ENCODE assay signal across 28 cellular contexts in genomic region chr3:138465451-138465850, GRCh38. TPM values are rescaled to one million over a fixed set of nuclear protein-coding genes. Genes with fewer than 3 reads are reported as not detected.
"Had no signal": no experiment of that assay in that cellular context is flagged by ENCODE, and none has a peak within 500 bp of the region (broad histone marks: within the 10 kb centered on the region; RNA-seq: fewer than 3 reads in every experiment).

No MANE protein-coding gene starts in this region.

- H3K36me3 Mint-ChIP-seq: natural killer cell; neural progenitor cell; stimulated activated effector memory CD8-positive, alpha-beta T cell treated with anti-CD3 and anti-CD28 coated beads, Interleukin-12 subunit alpha, Interleukin-12 subunit beta, amount 100 ng/mL, for 72 hours; stimulated activated naive B cell treated with anti-CD40 and anti-IgM and Interleukin-4, amounts not matched to agents 10 μg/mL and 1 μg/mL and 100 μg/mL, for 72 hours had no signal

- DNase-seq: natural killer cell; occipital lobe; ovary; posterior cingulate gyrus; right cardiac atrium; right lobe of liver; sigmoid colon; small intestine; stimulated activated CD4-positive, alpha-beta T cell treated with anti-CD3 and anti-CD28 coated beads, Interleukin-15, amount 100 ng/mL, for 24 hours; stimulated activated CD4-positive, alpha-beta T cell treated with anti-CD3 and anti-CD28 coated beads, Interleukin-2, amount 100 ng/mL, for 24 hours; stimulated activated CD4-positive, alpha-beta T cell treated with anti-CD3 and anti-CD28 coated beads, Interleukin-2, amount 100 ng/mL, for 48 hours; stimulated activated CD4-positive, alpha-beta T cell treated with anti-CD3 and anti-CD28 coated beads, Interleukin-4, amount 100 ng/mL, for 24 hours; stimulated activated naive B cell treated with anti-CD40 and anti-IgM and Interleukin-4, amounts not matched to agents 10 μg/mL and 1 μg/mL and 100 μg/mL, for 72 hours; stimulated activated naive CD4-positive, alpha-beta T cell treated with Interleukin-2 at 50 U/mL for 16 hours; stomach; thyroid gland; trophoblast cell; upper lobe of left lung had no signal

- ATAC-seq: natural killer cell; psoas muscle; right cardiac atrium; right lobe of liver; stimulated activated effector memory CD8-positive, alpha-beta T cell treated with anti-CD3 and anti-CD28 coated beads, Interleukin-12 subunit alpha, Interleukin-12 subunit beta, amount 100 ng/mL, for 72 hours; stimulated activated naive B cell treated with anti-CD40 and anti-IgM and Interleukin-4, amounts not matched to agents 10 μg/mL and 1 μg/mL and 100 μg/mL, for 72 hours had no signal

- H3K27me3 Mint-ChIP-seq: progenitor cell of endocrine pancreas had no signal

- H2AFZ ChIP-seq: neural progenitor cell, parathyroid adenoma had no signal

- FAIRE-seq: small intestine had no signal

- H3K9me3 Mint-ChIP-seq: natural killer cell; nephron; neural progenitor cell; stimulated activated effector memory CD8-positive, alpha-beta T cell treated with anti-CD3 and anti-CD28 coated beads, Interleukin-12 subunit alpha, Interleukin-12 subunit beta, amount 100 ng/mL, for 72 hours; stimulated activated naive B cell treated with anti-CD40 and anti-IgM and Interleukin-4, amounts not matched to agents 10 μg/mL and 1 μg/mL and 100 μg/mL, for 72 hours; stimulated activated naive CD8-positive, alpha-beta T cell treated with anti-CD3 and anti-CD28 coated beads, Interleukin-15, Interleukin-2, amounts not matched to agents 100 ng/mL and 50 ng/mL, for 24 hours had no signal

- H3K9ac ChIP-seq: neural progenitor cell, parathyroid adenoma had no signal

- H3K36me3 ChIP-seq: neural progenitor cell, ovary, right lobe of liver, stomach, thoracic aorta, thyroid gland, tibial nerve, vagina had no signal

- H3K4me3 Mint-ChIP-seq: natural killer cell; nephron; neural progenitor cell; stimulated activated effector memory CD8-positive, alpha-beta T cell treated with anti-CD3 and anti-CD28 coated beads, Interleukin-12 subunit alpha, Interleukin-12 subunit beta, amount 100 ng/mL, for 72 hours; stimulated activated naive B cell treated with anti-CD40 and anti-IgM and Interleukin-4, amounts not matched to agents 10 μg/mL and 1 μg/mL and 100 μg/mL, for 72 hours; stimulated activated naive CD8-positive, alpha-beta T cell treated with anti-CD3 and anti-CD28 coated beads, Interleukin-15, Interleukin-2, amounts not matched to agents 100 ng/mL and 50 ng/mL, for 24 hours had no signal

- H3K27me3 ChIP-seq: neural progenitor cell, ovary, right lobe of liver, sigmoid colon, thyroid gland, tibial nerve, upper lobe of left lung, vagina had no signal

- H3K27ac ChIP-seq: neural progenitor cell, ovary, parathyroid adenoma, psoas muscle, right lobe of liver, sigmoid colon, stomach, thoracic aorta, thyroid gland, tibial nerve, upper lobe of left lung, vagina had no signal

- H3K4me1 Mint-ChIP-seq: natural killer cell; stimulated activated effector memory CD8-positive, alpha-beta T cell treated with anti-CD3 and anti-CD28 coated beads, Interleukin-12 subunit alpha, Interleukin-12 subunit beta, amount 100 ng/mL, for 72 hours; stimulated activated naive B cell treated with anti-CD40 and anti-IgM and Interleukin-4, amounts not matched to agents 10 μg/mL and 1 μg/mL and 100 μg/mL, for 72 hours had no signal

- H3K4me2 ChIP-seq: neural progenitor cell had no signal

- H3K27ac Mint-ChIP-seq: natural killer cell; nephron; neural progenitor cell; progenitor cell of endocrine pancreas; stimulated activated effector memory CD8-positive, alpha-beta T cell treated with anti-CD3 and anti-CD28 coated beads, Interleukin-12 subunit alpha, Interleukin-12 subunit beta, amount 100 ng/mL, for 72 hours; stimulated activated naive B cell treated with anti-CD40 and anti-IgM and Interleukin-4, amounts not matched to agents 10 μg/mL and 1 μg/mL and 100 μg/mL, for 72 hours; stimulated activated naive CD8-positive, alpha-beta T cell treated with anti-CD3 and anti-CD28 coated beads, Interleukin-15, Interleukin-2, amounts not matched to agents 100 ng/mL and 50 ng/mL, for 24 hours had no signal

- H3K4me3 ChIP-seq: neural progenitor cell, ovary, psoas muscle, right lobe of liver, sigmoid colon, stomach, thoracic aorta, thyroid gland, tibial nerve, upper lobe of left lung, vagina had no signal

- H3K9me3 ChIP-seq: ovary, psoas muscle, right lobe of liver, sigmoid colon, stomach, thoracic aorta, thyroid gland, tibial nerve, upper lobe of left lung, vagina had no signal

- H3K4me1 ChIP-seq: neural progenitor cell, parathyroid adenoma, right lobe of liver, stomach, tibial nerve had no signal

RNA-seq across cellular contexts. Expression of gene ESYT3, which starts 31.0 kb away (rescaled TPM):
- total RNA-seq: natural killer cell had no signal
